In the genomic region with DNA sequence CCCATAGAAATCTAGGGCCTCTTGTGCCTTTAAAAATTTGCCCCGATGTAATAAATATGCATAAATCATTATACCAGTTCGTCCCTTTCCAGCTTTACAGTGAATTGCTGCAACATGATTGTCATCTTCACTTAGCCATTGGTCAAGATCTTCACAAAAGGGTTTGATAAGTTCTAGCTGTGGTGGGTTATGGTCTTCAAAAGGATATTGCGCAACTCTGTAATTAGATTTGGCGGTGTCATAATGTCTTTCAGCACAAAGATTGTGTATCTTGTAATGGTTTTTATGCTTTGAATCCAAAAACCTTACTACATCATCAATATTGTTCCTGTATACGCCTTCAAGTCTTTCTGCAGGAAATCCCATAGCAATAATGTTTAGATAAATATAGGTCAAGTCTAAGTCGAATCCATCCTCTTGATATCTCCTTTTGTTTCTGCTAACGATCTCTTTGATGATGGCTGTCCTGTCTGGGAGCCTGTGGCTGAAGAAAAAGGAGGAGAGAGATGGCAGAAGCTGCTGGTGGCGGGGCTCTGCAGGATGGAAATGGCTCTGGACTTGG, we compare ENCODE assay signal across 8 cellular contexts.
A peak's percentile ranks its signal among the peaks of the same experiment; 100 is the strongest.
DNase-seq lines count a peak whose midpoint lies in the region; ATAC-seq and TF ChIP-seq lines count a peak whose summit lies in the region.
"Not testable (repeated sequence)": the region's sequence is repeated elsewhere in the genome, so short reads cannot be mapped to it uniquely, and the experiment has no call there.

No MANE protein-coding gene starts in this region.

- H3K27ac ChIP-seq in breast epithelium (peak overlapping the region in 1 of 2 donors; percentile 50), mesendoderm (ENCODE audit: low read depth, low read length) (peak overlapping the region; percentile 93), vagina (peak overlapping the region; percentile 76)

- intact Hi-C loops in breast epithelium (cut with DNase I; ENCODE audit: low total_unique reads); vagina (cut with DNase I): not testable (repeated sequence)

- H3K56ac ChIP-seq in mesendoderm (ENCODE audit: low read length), result peak overlapping the region; percentile 83

- peak overlapping the region; percentile 71 for H3K4ac ChIP-seq in mesendoderm (ENCODE audit: low read depth, low read length)

- not testable (repeated sequence) for H4K5ac ChIP-seq in mesendoderm (ENCODE audit: low read length)

- H3K9ac ChIP-seq in mesendoderm (ENCODE audit: low read length), result peak overlapping the region; percentile 58

- TF ChIP-seq CTCF in WI38 (IDR thresholded peaks at IDR 0.05; ENCODE audit: low read depth, low read length); breast epithelium (IDR thresholded peaks at IDR 0.05); fibroblast of villous mesenchyme (IDR thresholded peaks at IDR 0.05; ENCODE audit: insufficient read depth, low read depth, low read length); retinal pigment epithelial cell (conservative IDR thresholded peaks at IDR 0.05; ENCODE audit: low read depth, low read length); vagina (IDR thresholded peaks at IDR 0.05): not testable (repeated sequence)

- H3K4me1 ChIP-seq in breast epithelium; mesendoderm (ENCODE audit: control insufficient read depth, low read depth, low read length); vagina: not testable (repeated sequence)

- H3K36me3 ChIP-seq in breast epithelium; mesendoderm (ENCODE audit: control insufficient read depth, insufficient read depth, low read length); vagina: not testable (repeated sequence)

- H3K4me3 ChIP-seq in WI38 (ENCODE audit: low read depth, low read length) (peak overlapping the region; percentile 46), breast epithelium (peak overlapping the region; percentile 45 to 65 (median 55)), fibroblast of villous mesenchyme (ENCODE audit: low read depth, low read length) (peak overlapping the region; percentile 50), mesendoderm (ENCODE audit: low read length) (peak overlapping the region; percentile 24), retinal pigment epithelial cell (ENCODE audit: low read length) (peak overlapping the region; percentile 52), vagina (peak overlapping the region; percentile 43 to 52)

- not testable (repeated sequence) for H3K23ac ChIP-seq in mesendoderm (ENCODE audit: low read length)

- WGBS in mesendoderm (ENCODE audit: extremely low coverage, insufficient coverage, low lambda C conversion rate), result no CpG with 5 or more reads among the region's 8 CpGs

- peak; percentile 58 for DNase-seq in NCI-H2081 treated with DMSO at 0.1 percent for 48 hours (lab: John Stamatoyannopoulos, UW)
- DNase-seq in breast epithelium (ENCODE audit: low spot score in 2 of 2); fibroblast of villous mesenchyme (ENCODE audit: low read depth); retinal pigment epithelial cell (ENCODE audit: low read depth); vagina (ENCODE audit: extremely low spot score in 2 of 2): not testable (repeated sequence)
- peak; percentile 8 for DNase-seq in mesendoderm

- H3K18ac ChIP-seq in mesendoderm (ENCODE audit: low read length), result peak overlapping the region; percentile 92

- not testable (repeated sequence) for H2BK5ac ChIP-seq in mesendoderm (ENCODE audit: low read length)

- H3K4me2 ChIP-seq in mesendoderm (ENCODE audit: low read length), result peak overlapping the region; percentile 38

- not testable (repeated sequence) for H3K79me1 ChIP-seq in mesendoderm (ENCODE audit: low read length)

- ATAC-seq in GM18907 (IDR thresholded peaks at IDR 0.05; ENCODE audit: unreplicated experiment), result peak; percentile 7

- H2BK15ac ChIP-seq in mesendoderm (replicated peaks; ENCODE audit: low read depth), result not testable (repeated sequence)

- TF ChIP-seq POLR2A in breast epithelium (IDR thresholded peaks at IDR 0.05); vagina (IDR thresholded peaks at IDR 0.05): not testable (repeated sequence)

- H4K8ac ChIP-seq in mesendoderm (ENCODE audit: low read depth, low read length), result not testable (repeated sequence)

- not testable (repeated sequence) for H2AK5ac ChIP-seq in mesendoderm (ENCODE audit: low read length)

- H3K79me2 ChIP-seq in mesendoderm (ENCODE audit: control insufficient read depth, insufficient read depth, low read length), result not testable (repeated sequence)

- not testable (repeated sequence) for H3K9me3 ChIP-seq in breast epithelium, vagina

- not testable (repeated sequence) for H2BK120ac ChIP-seq in mesendoderm (ENCODE audit: low read depth, low read length)

- H3K27me3 ChIP-seq in breast epithelium, result peaks cover 0 to 11% of the 10 kb centered on the region in 2 donors
- not testable (repeated sequence) for H3K27me3 ChIP-seq in mesendoderm (ENCODE audit: insufficient read depth, low read length, poor library complexity); vagina
